8 cellular contexts compared by ENCODE assay signal in the genomic region with DNA sequence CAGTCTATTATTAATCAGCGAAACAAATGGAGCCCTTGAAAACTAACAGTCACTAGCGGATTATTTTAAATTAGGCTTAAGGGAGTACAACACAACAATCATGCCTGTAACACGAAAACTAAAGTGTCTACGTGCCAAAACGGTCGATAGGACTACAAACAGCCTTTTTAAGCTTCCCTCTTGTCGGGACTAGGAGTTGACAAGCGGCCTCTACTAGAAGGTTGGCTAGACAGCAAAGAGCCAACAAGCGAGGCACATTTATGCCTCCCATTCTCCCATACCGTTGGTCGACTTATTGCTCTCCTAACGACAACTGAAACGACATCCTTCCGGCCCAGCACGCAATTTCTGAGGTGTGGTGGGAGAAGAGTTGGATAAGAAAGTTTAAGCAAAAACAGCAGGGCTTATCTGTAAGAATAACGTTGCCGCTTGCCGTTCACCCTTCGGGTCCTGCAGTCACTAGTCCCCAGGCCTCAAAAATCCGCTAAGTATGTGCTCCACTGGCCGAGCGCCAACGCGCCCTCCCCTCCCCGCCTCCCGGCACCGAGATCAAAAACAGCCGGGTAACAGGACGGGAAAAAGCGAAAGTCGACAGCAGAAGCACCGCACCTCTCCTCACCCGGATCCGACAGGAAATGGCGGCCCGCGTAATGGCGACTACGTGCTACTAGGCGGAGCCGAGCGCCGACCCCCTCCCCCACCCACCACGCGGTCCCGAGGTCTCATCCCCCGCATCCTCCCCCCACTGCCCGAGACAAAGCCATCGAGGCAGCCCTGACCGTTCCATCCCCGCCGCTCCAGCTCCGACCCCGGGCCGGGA. TPM values are rescaled to one million over a fixed set of nuclear protein-coding genes. Genes with fewer than 3 reads are reported as not detected.
DNase-seq lines count a peak whose midpoint lies in the region; ATAC-seq, FAIRE-seq and TF ChIP-seq lines count a peak whose summit lies in the region.

No MANE protein-coding gene starts in this region.

- H3K4me1 Mint-ChIP-seq in natural killer cell treated with Interleukin-12 subunit alpha and Interleukin-12 subunit beta and Interleukin-15 and Interleukin-18, amount 100 ng/mL, for 72 hours (ENCODE audit: low read depth in 2 of 2), result peaks cover 46 to 53% of the 10 kb centered on the region in 2 donors
- H3K4me1 Mint-ChIP-seq in stimulated activated naive B cell treated with anti-CD40 and anti-IgM and Interleukin-4, amounts not matched to agents 10 μg/mL and 1 μg/mL and 100 μg/mL, for 72 hours, result peaks cover 27 to 60% of the 10 kb centered on the region in 2 donors

- no peaks in the 10 kb centered on the region for H3K27me3 Mint-ChIP-seq in natural killer cell treated with Interleukin-12 subunit alpha and Interleukin-12 subunit beta and Interleukin-15 and Interleukin-18, amount 100 ng/mL, for 72 hours
- H3K27me3 Mint-ChIP-seq in stimulated activated naive B cell treated with anti-CD40 and anti-IgM and Interleukin-4, amounts not matched to agents 10 μg/mL and 1 μg/mL and 100 μg/mL, for 72 hours, result no peaks in the 10 kb centered on the region

- H3K4me3 Mint-ChIP-seq in natural killer cell treated with Interleukin-12 subunit alpha and Interleukin-12 subunit beta and Interleukin-15 and Interleukin-18, amount 100 ng/mL, for 72 hours, result peak overlapping the region; percentile 95
- peak overlapping the region; percentile 97 to 99 for H3K4me3 Mint-ChIP-seq in stimulated activated naive B cell treated with anti-CD40 and anti-IgM and Interleukin-4, amounts not matched to agents 10 μg/mL and 1 μg/mL and 100 μg/mL, for 72 hours

- H3K36me3 Mint-ChIP-seq in natural killer cell treated with Interleukin-12 subunit alpha and Interleukin-12 subunit beta and Interleukin-15 and Interleukin-18, amount 100 ng/mL, for 72 hours, result peaks cover 55% of the 10 kb centered on the region
- peaks cover 44 to 53% of the 10 kb centered on the region in 2 donors for H3K36me3 Mint-ChIP-seq in stimulated activated naive B cell treated with anti-CD40 and anti-IgM and Interleukin-4, amounts not matched to agents 10 μg/mL and 1 μg/mL and 100 μg/mL, for 72 hours

- DNase-seq in AG08396 (ENCODE audit: low spot score) (peak; percentile 82), GM19239 (ENCODE audit: insufficient read length, low spot score) (no peak), HuH-7.5 (ENCODE audit: low spot score) (peak; percentile 63), RPMI8226 (peak; percentile 87), fibroblast of pulmonary artery (ENCODE audit: low read depth) (peak; percentile 85)
- DNase-seq in activated effector memory CD4-positive, alpha-beta T cell treated with Interleukin-2 at 50 U/mL for 16 hours, result peak; percentile 79
- peak; percentile 93 for DNase-seq in natural killer cell treated with Interleukin-12 subunit alpha and Interleukin-12 subunit beta and Interleukin-15 and Interleukin-18, amount 100 ng/mL, for 72 hours (ENCODE audit: low spot score)
- peak; percentile 67 for DNase-seq in stimulated activated naive B cell treated with anti-CD40 and anti-IgM and Interleukin-4, amounts not matched to agents 10 μg/mL and 1 μg/mL and 100 μg/mL, for 72 hours

- H3K27ac Mint-ChIP-seq in natural killer cell treated with Interleukin-12 subunit alpha and Interleukin-12 subunit beta and Interleukin-15 and Interleukin-18, amount 100 ng/mL, for 72 hours, result peak overlapping the region; percentile 89 to 100
- H3K27ac Mint-ChIP-seq in stimulated activated naive B cell treated with anti-CD40 and anti-IgM and Interleukin-4, amounts not matched to agents 10 μg/mL and 1 μg/mL and 100 μg/mL, for 72 hours, result peak overlapping the region; percentile 100

- TF ChIP-seq CTCF in fibroblast of pulmonary artery (IDR thresholded peaks at IDR 0.05; ENCODE audit: low read length, missing control alignments), result no peak

- peak overlapping the region; percentile 75 for H3K4me3 ChIP-seq in fibroblast of pulmonary artery (replicated peaks; ENCODE audit: low read depth, low read length)

- peak; percentile 74 to 77 for ATAC-seq in natural killer cell treated with Interleukin-12 subunit alpha and Interleukin-12 subunit beta and Interleukin-15 and Interleukin-18, amount 100 ng/mL, for 72 hours
- ATAC-seq in stimulated activated naive B cell treated with anti-CD40 and anti-IgM and Interleukin-4, amounts not matched to agents 10 μg/mL and 1 μg/mL and 100 μg/mL, for 72 hours (replicated peaks), result peak; percentile 44 to 48

- peak; percentile 85 for FAIRE-seq in GM19239 (lab: Jason Lieb, UNC)

- no peaks in the 10 kb centered on the region for H3K9me3 Mint-ChIP-seq in natural killer cell treated with Interleukin-12 subunit alpha and Interleukin-12 subunit beta and Interleukin-15 and Interleukin-18, amount 100 ng/mL, for 72 hours
- no peaks in the 10 kb centered on the region for H3K9me3 Mint-ChIP-seq in stimulated activated naive B cell treated with anti-CD40 and anti-IgM and Interleukin-4, amounts not matched to agents 10 μg/mL and 1 μg/mL and 100 μg/mL, for 72 hours

RNA-seq across cellular contexts. Expression of gene HNRNPK, which starts 0.8 kb away (rescaled TPM):
- total RNA-seq in natural killer cell treated with Interleukin-12 subunit alpha and Interleukin-12 subunit beta and Interleukin-15 and Interleukin-18, amount 100 ng/mL, for 72 hours, result 100 to 1,000 TPM; 545 to 772 TPM

RNA-seq across cellular contexts. Expression of gene RMI1, which starts 1.4 kb away (rescaled TPM):
- total RNA-seq in natural killer cell treated with Interleukin-12 subunit alpha and Interleukin-12 subunit beta and Interleukin-15 and Interleukin-18, amount 100 ng/mL, for 72 hours, result 10 to 100 TPM; 12.8 to 16.1 TPM

RNA-seq across cellular contexts. Expression of gene KIF27, which starts 58.0 kb away (rescaled TPM):
- 1 to 10 TPM; 2.6 to 4.0 TPM for total RNA-seq in natural killer cell treated with Interleukin-12 subunit alpha and Interleukin-12 subunit beta and Interleukin-15 and Interleukin-18, amount 100 ng/mL, for 72 hours
